In the genomic region with DNA sequence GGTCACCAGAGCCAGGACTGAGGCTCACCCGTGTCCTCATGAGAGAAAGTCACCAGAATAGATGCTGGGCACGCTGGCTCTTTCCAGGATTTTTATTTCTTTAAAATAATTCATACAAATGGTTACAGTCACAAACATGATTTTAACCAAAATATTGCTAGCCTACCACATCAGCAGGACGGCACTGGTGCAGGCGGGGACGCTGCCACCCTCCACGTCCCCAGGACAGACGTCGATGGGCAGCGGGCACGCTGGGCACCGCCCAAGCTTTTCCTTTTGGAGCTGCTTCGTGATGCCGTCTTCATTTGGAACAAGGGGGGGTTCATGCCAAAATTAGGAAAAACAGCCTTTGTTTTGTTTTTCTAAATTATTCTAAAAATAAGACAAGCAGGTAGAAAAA, we compare ENCODE assay signal across 23 cellular contexts. TPM values are rescaled to one million over a fixed set of nuclear protein-coding genes. Genes with fewer than 3 reads are reported as not detected.
A peak's percentile ranks its signal among the peaks of the same experiment; 100 is the strongest.
DNase-seq lines count a peak whose midpoint lies in the region; ATAC-seq and TF ChIP-seq lines count a peak whose summit lies in the region.
"Had no signal": no experiment of that assay in that cellular context is flagged by ENCODE, and none has a peak within 500 bp of the region (broad histone marks: within the 10 kb centered on the region; RNA-seq: fewer than 3 reads in every experiment).

No MANE protein-coding gene starts in this region.

- no CpG with 5 or more reads among the region's 13 CpGs for WGBS in IMR-90 (ENCODE audit: extremely low coverage in 2 of 2, insufficient read length in 1 of 2), 2 experiments
- WGBS in right lobe of liver (ENCODE audit: insufficient coverage, low coverage, low lambda C conversion rate, missing lambda C conversion rate): 91% methylated on average over 13 of the region's 13 CpGs
- whole genome bisulfite sequencing in mesenchymal stem cell: 95% methylated on average over 13 of the region's 13 CpGs

- H2AFZ ChIP-seq in IMR-90 (replicated peaks; ENCODE audit: low read length, poor library complexity) (no peak overlapping the region), mesenchymal stem cell (ENCODE audit: low read depth, low read length) (no peak overlapping the region)

- H4K91ac ChIP-seq in IMR-90 (ENCODE audit: insufficient read depth, low read depth, low read length) (peak overlapping the region; percentile 15; the same call in 1 of the 2 replicates), mesenchymal stem cell (ENCODE audit: low read length) (no peak overlapping the region)

- POLR2A ChIA-PET in IMR-90 (lab: Charles Lee; ENCODE audit: unreplicated experiment): no interaction called here

- H2AK9ac ChIP-seq in IMR-90 (replicated peaks; ENCODE audit: low read depth, low read length, poor library complexity): no peak overlapping the region

- H2BK20ac ChIP-seq in IMR-90 (ENCODE audit: low read depth, low read length): no peak overlapping the region

- peaks cover 14% of the 10 kb centered on the region for H3K36me3 Mint-ChIP-seq in brain
- H3K36me3 Mint-ChIP-seq: T-cell had no signal

- H3K4me1 Mint-ChIP-seq in brain: peaks cover 21% of the 10 kb centered on the region

- peak overlapping the region in 4 of 5 experiments; percentile 57 to 97 (median 76) for H3K27ac Mint-ChIP-seq in brain
- H3K27ac Mint-ChIP-seq: activated CD4-positive, alpha-beta T cell treated with anti-CD3 and anti-CD28 coated beads, Interleukin-2, amount 10 ng/mL, durations not matched to agents 24 days and 14 days; activated T-helper 2 cell treated with anti-CD3 and anti-CD28 coated beads, Interferon-gamma antibody, Interleukin-2, Interleukin-4, amounts not matched to agents 10 μg/mL and 5 μg/mL and 100 μg/mL, durations not matched to agents 14 hours and 24 hours and 36 hours; T-cell had no signal

- H2AK5ac ChIP-seq in IMR-90 (ENCODE audit: low read depth, low read length) (peak overlapping the region; percentile 57; the same call in 1 of the 2 replicates), mesenchymal stem cell (ENCODE audit: low read length, severe bottlenecking) (no peak overlapping the region)

- H3K14ac ChIP-seq in IMR-90 (replicated peaks; ENCODE audit: low read depth, low read length): no peak overlapping the region
- no peak overlapping the region for H3K14ac ChIP-seq in mesenchymal stem cell (ENCODE audit: low read length in 2 of 2)

- intact Hi-C loops in IMR-90 (cut with micrococcal nuclease) (no loop called here), right lobe of liver (cut with DNase I) (no loop called here)

- H2BK15ac ChIP-seq in IMR-90 (ENCODE audit: low read depth, low read length): no peak overlapping the region
- no peak overlapping the region for H2BK15ac ChIP-seq in mesenchymal stem cell (ENCODE audit: low read depth, poor library complexity, severe bottlenecking)

- no peak overlapping the region for H3K4me3 ChIP-seq in IMR-90 (ENCODE audit: insufficient read depth, low read depth, low read length)
- H3K4me3 ChIP-seq in right lobe of liver: no peak overlapping the region
- H3K4me3 ChIP-seq in stomach smooth muscle (ENCODE audit: low read length in 2 of 2): no peak overlapping the region
- H3K4me3 ChIP-seq in mesenchymal stem cell (ENCODE audit: insufficient read depth in 1 of 2, low read depth in 1 of 2, low read length in 2 of 2): no peak overlapping the region
- H3K4me3 ChIP-seq: adrenal gland, heart left ventricle, K562, testis had no signal

- CTCF ChIA-PET in IMR-90 (lab: Yijun Ruan, JAX): no interaction called here

- TF ChIP-seq POLR2A in IMR-90 (IDR thresholded peaks at IDR 0.05; ENCODE audit: low read depth, low read length) (no peak), right lobe of liver (IDR thresholded peaks at IDR 0.05) (no peak)

- in situ Hi-C loops in IMR-90 (cut with MboI; ENCODE audit: low sequenced_read_pairs): no loop called here

- H2BK5ac ChIP-seq in IMR-90 (ENCODE audit: low read depth, low read length, poor library complexity, severe bottlenecking): peak overlapping the region; percentile 4
- H2BK5ac ChIP-seq in mesenchymal stem cell (ENCODE audit: low read depth, low read length, poor library complexity, severe bottlenecking): no peak overlapping the region

- ATAC-seq in IMR-90 (ENCODE audit: low read depth): no peak
- ATAC-seq in right lobe of liver: no peak
- no peak for ATAC-seq in GM21390 (IDR thresholded peaks at IDR 0.05; ENCODE audit: unreplicated experiment)
- ATAC-seq: heart left ventricle, K562, T-cell had no signal

- H3K4me1 ChIP-seq in IMR-90 (ENCODE audit: control insufficient read depth, insufficient read depth, low read length): peaks cover 34% of the 10 kb centered on the region
- H3K4me1 ChIP-seq in right lobe of liver: peaks cover 0 to 13% (median 4%) of the 10 kb centered on the region in 4 donors
- H3K4me1 ChIP-seq in stomach smooth muscle (ENCODE audit: control insufficient read depth, insufficient read depth, low read length): peaks cover 67% of the 10 kb centered on the region
- H3K4me1 ChIP-seq in mesenchymal stem cell (ENCODE audit: control insufficient read depth, insufficient read depth, low read depth, low read length): peaks cover 63% of the 10 kb centered on the region

- no peak for TF ChIP-seq RAD21 in IMR-90 (IDR thresholded peaks at IDR 0.05; ENCODE audit: low read length)

- dilution Hi-C loops in IMR-90 (cut with HindIII; ENCODE audit: low sequenced_read_pairs, unreplicated experiment): no loop called here

- H2BK12ac ChIP-seq in mesenchymal stem cell (ENCODE audit: low read length in 2 of 2): peak overlapping the region in 1 of 2 experiments; percentile 7

- H3K9me3 ChIP-seq in IMR-90 (ENCODE audit: control insufficient read depth, insufficient read depth, low read length) (no peaks in the 10 kb centered on the region), right lobe of liver (no peaks in the 10 kb centered on the region), stomach smooth muscle (ENCODE audit: control insufficient read depth in 2 of 2, low read length in 2 of 2) (no peaks in the 10 kb centered on the region), mesenchymal stem cell (ENCODE audit: control insufficient read depth, low read length) (no peaks in the 10 kb centered on the region)
- H3K9me3 ChIP-seq: adrenal gland, heart left ventricle, testis had no signal

- H4K8ac ChIP-seq in IMR-90 (ENCODE audit: low read depth in 2 of 2, low read length in 2 of 2): peak overlapping the region in 1 of 2 experiments; percentile 6; a peak in 3 of 4 replicates
- no peak overlapping the region for H4K8ac ChIP-seq in mesenchymal stem cell (ENCODE audit: low read length)

- H3K4me3 Mint-ChIP-seq in brain: peak overlapping the region in 1 of 5 experiments; percentile 47
- H3K4me3 Mint-ChIP-seq: activated CD4-positive, alpha-beta T cell treated with anti-CD3 and anti-CD28 coated beads, Interleukin-2, amount 10 ng/mL, durations not matched to agents 24 days and 14 days; central memory CD8-positive, alpha-beta T cell; T-cell had no signal

- H3K27me3 Mint-ChIP-seq in brain: no peaks in the 10 kb centered on the region
- H3K27me3 Mint-ChIP-seq: activated CD4-positive, alpha-beta T cell treated with anti-CD3 and anti-CD28 coated beads, Interleukin-2, amount 10 ng/mL, durations not matched to agents 24 days and 14 days; central memory CD8-positive, alpha-beta T cell; T-cell had no signal

- TF ChIP-seq CTCF in IMR-90 (conservative IDR thresholded peaks at IDR 0.05; ENCODE audit: low read depth, low read length) (no peak), brain (conservative IDR thresholded peaks at IDR 0.05) (no peak), right lobe of liver (IDR thresholded peaks at IDR 0.05) (no peak)

- H3K36me3 ChIP-seq in IMR-90 (ENCODE audit: control insufficient read depth, insufficient read depth, low read length) (peaks cover 56% of the 10 kb centered on the region), right lobe of liver (peaks cover 0 to 55% (median 23%) of the 10 kb centered on the region in 4 donors), stomach smooth muscle (ENCODE audit: control insufficient read depth in 2 of 2, insufficient read depth in 2 of 2, low read length in 2 of 2) (peaks cover 13 to 29% of the 10 kb centered on the region in 2 donors), mesenchymal stem cell (ENCODE audit: control insufficient read depth in 1 of 2, insufficient read depth in 2 of 2, low read depth in 1 of 2, low read length in 2 of 2) (peaks cover 46 to 86% of the 10 kb centered on the region in 2 experiments)

- 0 out of 2 replicates have a peak overlapping the region, but pooled peaks have one; percentile 7 for H4K5ac ChIP-seq in IMR-90 (ENCODE audit: low read depth, low read length)

- H3K4ac ChIP-seq in IMR-90 (ENCODE audit: low read depth, low read length): peak overlapping the region; percentile 95
- peak overlapping the region in 1 of 2 experiments; percentile 47 for H3K4ac ChIP-seq in mesenchymal stem cell (ENCODE audit: low read depth in 1 of 2, low read length in 2 of 2)

- BruUV-seq in IMR-90 (replicated peaks; lab: Mats Ljungman, UMichigan): no TSS peak

- H2BK120ac ChIP-seq in IMR-90 (ENCODE audit: low read depth, low read length) (peak overlapping the region; percentile 53; the same call in 1 of the 2 replicates), mesenchymal stem cell (ENCODE audit: low read depth, low read length) (no peak overlapping the region)

- no peaks in the 10 kb centered on the region for H3K9me3 Mint-ChIP-seq in brain
- H3K9me3 Mint-ChIP-seq: activated CD4-positive, alpha-beta T cell treated with anti-CD3 and anti-CD28 coated beads, Interleukin-2, amount 10 ng/mL, durations not matched to agents 24 days and 14 days; activated T-helper 2 cell treated with anti-CD3 and anti-CD28 coated beads, Interferon-gamma antibody, Interleukin-2, Interleukin-4, amounts not matched to agents 10 μg/mL and 5 μg/mL and 100 μg/mL, durations not matched to agents 14 hours and 24 hours and 36 hours; central memory CD8-positive, alpha-beta T cell; T-cell had no signal

- H3K18ac ChIP-seq in IMR-90 (ENCODE audit: low read depth, low read length): no peak overlapping the region
- H3K18ac ChIP-seq in mesenchymal stem cell (ENCODE audit: low read depth in 1 of 2, low read length in 2 of 2): peak overlapping the region in 1 of 2 experiments; percentile 88

- no peaks in the 10 kb centered on the region for H3K27me3 ChIP-seq in IMR-90 (ENCODE audit: control insufficient read depth, insufficient read depth, low read length)
- no peaks in the 10 kb centered on the region for H3K27me3 ChIP-seq in right lobe of liver
- H3K27me3 ChIP-seq in stomach smooth muscle (ENCODE audit: control insufficient read depth in 1 of 2, insufficient read depth in 2 of 2, low read length in 2 of 2): no peaks in the 10 kb centered on the region
- no peaks in the 10 kb centered on the region for H3K27me3 ChIP-seq in mesenchymal stem cell (ENCODE audit: control insufficient read depth in 1 of 2, insufficient read depth in 1 of 2, low read length in 2 of 2)
- H3K27me3 ChIP-seq: adrenal gland, heart left ventricle, testis had no signal

- DNase-seq in IMR-90 (no peak), right lobe of liver (peak in 2 of 3 donors; percentile 19 to 41), epidermal melanocyte (ENCODE audit: insufficient read length, low spot score) (no peak), mesenchymal stem cell (no peak)
- no peak for DNase-seq in NK-92 treated with Interleukin-12 subunit alpha and Interleukin-12 subunit beta, amount 100 ng/mL, for 24 hours (lab: John Stamatoyannopoulos, UW)
- DNase-seq: activated CD4-positive, alpha-beta T cell treated with anti-CD3 and anti-CD28 coated beads, Interleukin-2, amount 10 ng/mL, durations not matched to agents 24 days and 14 days; COR-L47; effector CD4-positive, alpha-beta T cell; MV-4-11; NCI-H1930; NCI-H446; SHP77 treated with DMSO at 0.1 percent for 48 hours; small intestine; T-cell; testis had no signal

- H3K23ac ChIP-seq in IMR-90 (ENCODE audit: low read depth, low read length) (no peak overlapping the region), mesenchymal stem cell (ENCODE audit: low read length in 2 of 2) (no peak overlapping the region)

- H3K9ac ChIP-seq in IMR-90 (ENCODE audit: low read depth, low read length) (no peak overlapping the region), stomach smooth muscle (ENCODE audit: low read length in 2 of 2) (no peak overlapping the region), mesenchymal stem cell (ENCODE audit: low read length) (no peak overlapping the region)

- no peak overlapping the region for H3K56ac ChIP-seq in IMR-90 (ENCODE audit: extremely low read depth, insufficient read depth, low read length)

- H3K4me2 ChIP-seq in IMR-90 (ENCODE audit: low read depth, low read length): no peak overlapping the region
- H3K4me2 ChIP-seq in mesenchymal stem cell (ENCODE audit: low read length, poor library complexity, severe bottlenecking): no peak overlapping the region

- H3K79me1 ChIP-seq in IMR-90 (ENCODE audit: low read depth in 1 of 2, low read length in 2 of 2) (peaks cover 0 to 45% of the 10 kb centered on the region in 2 experiments), mesenchymal stem cell (replicated peaks; ENCODE audit: low read length, poor library complexity, severe bottlenecking) (peaks cover 44% of the 10 kb centered on the region)

- no peaks in the 10 kb centered on the region; the same call in 1 of the 2 replicates for H4K20me1 ChIP-seq in IMR-90 (ENCODE audit: insufficient read depth, low read length)

- H3K27ac ChIP-seq in IMR-90 (ENCODE audit: insufficient read depth, low read length) (peak overlapping the region; percentile 51; the same call in 1 of the 2 replicates), right lobe of liver (no peak overlapping the region), stomach smooth muscle (ENCODE audit: low read length) (peak overlapping the region; percentile 37), mesenchymal stem cell (ENCODE audit: low read length, poor library complexity, severe bottlenecking) (no peak overlapping the region)
- H3K27ac ChIP-seq: testis had no signal

- H3K9me1 ChIP-seq in IMR-90 (ENCODE audit: insufficient read depth, low read length): peaks cover 19% of the 10 kb centered on the region

RNA-seq across cellular contexts. Expression of a gene that starts 37.6 kb away (rescaled TPM):
- total RNA-seq in IMR-90 (2012; rRNA removed): 147 TPM in 2 replicates
- polyA plus RNA-seq in IMR-90 (2012; rRNA removed): 212 and 237 TPM in 2 replicates
- 167 and 315 TPM in 2 replicates for polyA plus RNA-seq in IMR-90 (2012; cell fraction: cytosol; rRNA removed)
- polyA plus RNA-seq in IMR-90 (2012; cell fraction: nucleus; rRNA removed; ENCODE audit: low replicate concordance): 377 and 892 TPM in 2 replicates
- polyA plus RNA-seq in brain (ENCODE audit: insufficient read depth, low read depth, low replicate concordance): 208 TPM
- total RNA-seq in right lobe of liver: 10 to 100 TPM; 74.8 to 85.5 (median 79.4) TPM
- 96.7 TPM for polyA plus RNA-seq in mesenchymal stem cell (2013, experiment 1 of 2)
- 92.8 TPM for polyA plus RNA-seq in mesenchymal stem cell (2013, experiment 2 of 2)

RNA-seq across cellular contexts. Expression of a gene that starts 39.0 kb away (rescaled TPM):
- total RNA-seq in IMR-90 (2012; rRNA removed) (21.1 and 21.7 TPM in 2 replicates), right lobe of liver (100 to 1,000 TPM in 3 of 6 experiments, 10 to 100 TPM in 3; 41.9 to 138 (median 99.9) TPM)
- polyA plus RNA-seq in IMR-90 (2012; rRNA removed) (177 and 209 TPM in 2 replicates), brain (ENCODE audit: insufficient read depth, low read depth, low replicate concordance) (3.1 TPM)
- 208 and 420 TPM in 2 replicates for polyA plus RNA-seq in IMR-90 (2012; cell fraction: cytosol; rRNA removed)
- 476 and 980 TPM in 2 replicates for polyA plus RNA-seq in IMR-90 (2012; cell fraction: nucleus; rRNA removed; ENCODE audit: low replicate concordance)
- polyA plus RNA-seq in mesenchymal stem cell (2013, experiment 1 of 2): 3,023 TPM
- 3,062 TPM for polyA plus RNA-seq in mesenchymal stem cell (2013, experiment 2 of 2)

Comparison
In these comparisons a context has a peak if more than half of its experiments do, and no peak if none do; other contexts are left out.
1. DNase-seq: peak in right lobe of liver (2 of 3); none in IMR-90 (single experiment), epidermal melanocyte (single experiment), mesenchymal stem cell (single experiment) and NK-92 treated with Interleukin-12 subunit alpha and Interleukin-12 subunit beta, amount 100 ng/mL, for 24 hours (single experiment).
2. H3K27ac ChIP-seq: peak in IMR-90 (single experiment) and stomach smooth muscle (single experiment); none in right lobe of liver (0 of 3) and mesenchymal stem cell (single experiment).